Comparison of ENCODE assay signal across 1 cellular context in genomic region chr5:134466241-134467069, GRCh38.
TF ChIP-seq lines count a peak whose summit lies in the region.

No MANE protein-coding gene starts in this region.

TF ChIP-seq in liver, 16 proteins besides CTCF, POLR2A, EP300 and RAD21 (continued from another document):
- TF ChIP-seq ATF3 (IDR thresholded peaks at IDR 0.05) (peak; percentile 28), RXRA (IDR thresholded peaks at IDR 0.05) (peak; percentile 83 to 84), EGR1 (IDR thresholded peaks at IDR 0.05; ENCODE audit: low read depth in 2 of 2) (peak; percentile 73 to 83), FOXA2 (IDR thresholded peaks at IDR 0.05) (peak; percentile 81), HNF4A (conservative IDR thresholded peaks at IDR 0.05) (peak; percentile 53 to 69), MAX (IDR thresholded peaks at IDR 0.05) (no peak)
